8 cellular contexts compared by ENCODE assay signal in genomic region chr19:5891938-5892771, GRCh38. TPM values are rescaled to one million over a fixed set of nuclear protein-coding genes. Genes with fewer than 3 reads are reported as not detected.
A peak's percentile ranks its signal among the peaks of the same experiment; 100 is the strongest.
DNase-seq lines count a peak whose midpoint lies in the region; ATAC-seq and TF ChIP-seq lines count a peak whose summit lies in the region.

No MANE protein-coding gene starts in this region.

- POLR2A ChIA-PET in CD4-positive, alpha-beta memory T cell (lab: Charles Lee; ENCODE audit: partially characterized antibody) = interaction anchor here (0.8 to 3.6 kb wide), 2 partner anchors 11 to 67 kb away, joined by 3 to 20 read pairs; partner anchors contain the start of gene NDUFA11

- TF ChIP-seq POLR2A in esophagus muscularis mucosa (IDR thresholded peaks at IDR 0.05; ENCODE audit: low read depth) = no peak

- no peak overlapping the region for H3K4me3 ChIP-seq in esophagus muscularis mucosa
- H3K4me3 ChIP-seq in CD4-positive, alpha-beta memory T cell (ENCODE audit: low read length in 2 of 2) = no peak overlapping the region

- H3K9me3 Mint-ChIP-seq in neural crest cell = no peaks in the 10 kb centered on the region
- H3K9me3 Mint-ChIP-seq in CD4-positive, alpha-beta memory T cell = peaks cover 0 to 1% (median 0%) of the 10 kb centered on the region in 8 donors

- H3K27me3 ChIP-seq in esophagus muscularis mucosa = peaks cover 0 to 4% (median 0%) of the 10 kb centered on the region in 4 donors
- no peaks in the 10 kb centered on the region for H3K27me3 ChIP-seq in CD4-positive, alpha-beta memory T cell (ENCODE audit: insufficient read depth, low read length)

- no peak for TF ChIP-seq EP300 in esophagus muscularis mucosa (IDR thresholded peaks at IDR 0.05)

- H3K27ac Mint-ChIP-seq in neural crest cell (ENCODE audit: unreplicated experiment) = no peak overlapping the region
- no peak overlapping the region for H3K27ac Mint-ChIP-seq in CD4-positive, alpha-beta memory T cell

- peak overlapping the region; percentile 47 for H3K4me3 Mint-ChIP-seq in neural crest cell
- no peak overlapping the region for H3K4me3 Mint-ChIP-seq in CD4-positive, alpha-beta memory T cell

- H3K36me3 ChIP-seq in esophagus muscularis mucosa = peaks cover 24 to 32% (median 28%) of the 10 kb centered on the region in 4 donors
- H3K36me3 ChIP-seq in CD4-positive, alpha-beta memory T cell (ENCODE audit: insufficient read depth, low read length) = peaks cover 11% of the 10 kb centered on the region

- peaks cover 5% of the 10 kb centered on the region for H3K4me1 Mint-ChIP-seq in neural crest cell
- H3K4me1 Mint-ChIP-seq in CD4-positive, alpha-beta memory T cell = peaks cover 0 to 3% (median under 1%) of the 10 kb centered on the region in 4 donors

- H3K4me1 ChIP-seq in esophagus muscularis mucosa = peaks cover 24 to 45% (median 38%) of the 10 kb centered on the region in 4 donors
- H3K4me1 ChIP-seq in CD4-positive, alpha-beta memory T cell (ENCODE audit: insufficient read depth, low read length) = no peaks in the 10 kb centered on the region

- no peaks in the 10 kb centered on the region for H3K9me3 ChIP-seq in esophagus muscularis mucosa
- no peaks in the 10 kb centered on the region for H3K9me3 ChIP-seq in CD4-positive, alpha-beta memory T cell (ENCODE audit: control insufficient read depth in 1 of 2, low read length in 2 of 2)

- CTCF ChIA-PET in CD4-positive, alpha-beta memory T cell (lab: Charles Lee; ENCODE audit: partially characterized antibody) = interaction anchor here (1.4 to 1.6 kb wide), 2 partner anchors 88 kb away, joined by 6 read pairs; no protein-coding TSS in a partner anchor

- ATAC-seq in GM19035 (IDR thresholded peaks at IDR 0.05; ENCODE audit: unreplicated experiment) = no peak
- no peak for ATAC-seq in GM18873 (IDR thresholded peaks at IDR 0.05; ENCODE audit: low FRiP score, unreplicated experiment)

- TF ChIP-seq CTCF in esophagus muscularis mucosa (IDR thresholded peaks at IDR 0.05) = peak; percentile 79 to 87 (median 85)
- peak; percentile 80 for TF ChIP-seq CTCF in neural crest cell (conservative IDR thresholded peaks at IDR 0.05)

- intact Hi-C loops in esophagus muscularis mucosa (cut with DNase I) = loop anchor here (1.0 to 5.0 kb wide), 2 partner anchors 65 to 88 kb away; no protein-coding TSS in a partner anchor
- intact Hi-C loops in CD4-positive, alpha-beta memory T cell (cut with micrococcal nuclease) = loop anchor here (1.0 kb wide), 1 partner anchor 88 kb away; no protein-coding TSS in a partner anchor

- no peaks in the 10 kb centered on the region for H3K36me3 Mint-ChIP-seq in neural crest cell (ENCODE audit: low read depth)
- H3K36me3 Mint-ChIP-seq in CD4-positive, alpha-beta memory T cell = peaks cover 4% of the 10 kb centered on the region in 2 donors

- H3K27me3 Mint-ChIP-seq in neural crest cell (ENCODE audit: low read depth) = peaks cover 21% of the 10 kb centered on the region
- H3K27me3 Mint-ChIP-seq in CD4-positive, alpha-beta memory T cell = peaks cover 0 to 5% of the 10 kb centered on the region in 2 donors

- peak; percentile 41 for DNase-seq in activated T-cell treated with anti-CD3 and anti-CD28 coated beads, Interleukin-2, amount 50 U/mL, for 1 hour
- no peak for DNase-seq in activated T-cell treated with anti-CD3 and anti-CD28 coated beads for 4 hours
- peak; percentile 17 for DNase-seq in RPMI7951 (ENCODE audit: low read depth)
- DNase-seq in esophagus muscularis mucosa (ENCODE audit: extremely low spot score) = no peak
- peak; percentile 63 for DNase-seq in neural crest cell (ENCODE audit: low read depth, low spot score)
- DNase-seq in CD4-positive, alpha-beta memory T cell = no peak

- 30% methylated on average over 11 of the region's 48 CpGs for WGBS in esophagus muscularis mucosa

- peak overlapping the region in 2 of 4 donors; percentile 10 to 79 for H3K27ac ChIP-seq in esophagus muscularis mucosa (replicated peaks in 1 of 4)
- no peak overlapping the region for H3K27ac ChIP-seq in CD4-positive, alpha-beta memory T cell (ENCODE audit: low read depth, low read length)

RNA-seq across cellular contexts. Expression of gene NDUFA11, which starts 11.4 kb away (rescaled TPM):
- total RNA-seq in RPMI7951 (2014; rRNA removed; shearing (Covaris generic)) = 470 and 521 TPM in 2 replicates
- 100 to 1,000 TPM; 292 to 378 (median 314) TPM for total RNA-seq in esophagus muscularis mucosa
- 230 and 239 TPM in 2 replicates for total RNA-seq in neural crest cell
- total RNA-seq in CD4-positive, alpha-beta memory T cell = 100 to 1,000 TPM; 139 to 153 TPM
- 100 to 1,000 TPM; 330 to 388 TPM for polyA plus RNA-seq in CD4-positive, alpha-beta memory T cell

RNA-seq across cellular contexts. Expression of gene VMAC, which starts 12.5 kb away (rescaled TPM):
- total RNA-seq in RPMI7951 (2014; rRNA removed; shearing (Covaris generic)) = 1.4 and 1.5 TPM in 2 replicates
- total RNA-seq in esophagus muscularis mucosa (10 to 100 TPM in 1 of 4 donors, 1 to 10 TPM in 3; 5.0 to 12.5 (median 7.6) TPM), neural crest cell (0.89 and 1.7 TPM in 2 replicates)
- 10 to 100 TPM; 36.6 to 37.5 TPM for total RNA-seq in CD4-positive, alpha-beta memory T cell
- 1 to 10 TPM; 5.6 to 6.3 TPM for polyA plus RNA-seq in CD4-positive, alpha-beta memory T cell

RNA-seq across cellular contexts. Expression of gene FUT5, which starts 21.8 kb away (rescaled TPM):
- not detected in 2 replicates for total RNA-seq in RPMI7951 (2014; rRNA removed; shearing (Covaris generic))
- not detected for total RNA-seq in esophagus muscularis mucosa
- total RNA-seq in neural crest cell = not detected in 2 replicates
- total RNA-seq in CD4-positive, alpha-beta memory T cell = under 1 TPM in 1 of 2 experiments, not detected in 1; 0.17 TPM
- polyA plus RNA-seq in CD4-positive, alpha-beta memory T cell = not detected

RNA-seq across cellular contexts. Expression of gene CAPS, which starts 21.9 kb away (rescaled TPM):
- 1.6 and 1.8 TPM in 2 replicates for total RNA-seq in RPMI7951 (2014; rRNA removed; shearing (Covaris generic))
- total RNA-seq in esophagus muscularis mucosa (10 to 100 TPM in 3 of 4 donors, 1 to 10 TPM in 1; 5.5 to 16.1 (median 15.2) TPM), neural crest cell (1.6 and 2.6 TPM in 2 replicates)
- 10 to 100 TPM; 65.0 to 68.0 TPM for total RNA-seq in CD4-positive, alpha-beta memory T cell
- 1 to 10 TPM; 1.7 to 4.3 TPM for polyA plus RNA-seq in CD4-positive, alpha-beta memory T cell

RNA-seq across cellular contexts. Expression of gene FUT3, which starts 40.9 kb away (rescaled TPM):
- not detected in 2 replicates for total RNA-seq in RPMI7951 (2014; rRNA removed; shearing (Covaris generic))
- total RNA-seq in esophagus muscularis mucosa = under 1 TPM in 1 of 4 donors, not detected in 3; 0.57 TPM
- not detected in 2 replicates for total RNA-seq in neural crest cell
- under 1 TPM in 1 of 2 experiments, not detected in 1; 0.15 TPM for total RNA-seq in CD4-positive, alpha-beta memory T cell
- not detected for polyA plus RNA-seq in CD4-positive, alpha-beta memory T cell

Comparison
In these comparisons a context has a peak if more than half of its experiments do, and no peak if none do; other contexts are left out.
1. DNase-seq: peak in activated T-cell treated with anti-CD3 and anti-CD28 coated beads, Interleukin-2, amount 50 U/mL, for 1 hour (single experiment), RPMI7951 (single experiment) and neural crest cell (single experiment); none in activated T-cell treated with anti-CD3 and anti-CD28 coated beads for 4 hours (single experiment), esophagus muscularis mucosa (single experiment) and CD4-positive, alpha-beta memory T cell (0 of 5).